Comparison of ENCODE assay signal across 5 cellular contexts in genomic region chr10:103210262-103210661, GRCh38. TPM values are rescaled to one million over a fixed set of nuclear protein-coding genes. Genes with fewer than 3 reads are reported as not detected.
"Had no signal": no experiment of that assay in that cellular context is flagged by ENCODE, and none has a peak within 500 bp of the region (broad histone marks: within the 10 kb centered on the region; RNA-seq: fewer than 3 reads in every experiment).

No MANE protein-coding gene starts in this region.

RNA-seq across cellular contexts. Expression of gene RPEL1, which starts 35.4 kb away (rescaled TPM):
- total RNA-seq: GM23248, GM23338, H1, H4, H7 had no signal
- polyA plus RNA-seq: GM23338 had no signal
